19 cellular contexts compared by ENCODE assay signal in the genomic region with DNA sequence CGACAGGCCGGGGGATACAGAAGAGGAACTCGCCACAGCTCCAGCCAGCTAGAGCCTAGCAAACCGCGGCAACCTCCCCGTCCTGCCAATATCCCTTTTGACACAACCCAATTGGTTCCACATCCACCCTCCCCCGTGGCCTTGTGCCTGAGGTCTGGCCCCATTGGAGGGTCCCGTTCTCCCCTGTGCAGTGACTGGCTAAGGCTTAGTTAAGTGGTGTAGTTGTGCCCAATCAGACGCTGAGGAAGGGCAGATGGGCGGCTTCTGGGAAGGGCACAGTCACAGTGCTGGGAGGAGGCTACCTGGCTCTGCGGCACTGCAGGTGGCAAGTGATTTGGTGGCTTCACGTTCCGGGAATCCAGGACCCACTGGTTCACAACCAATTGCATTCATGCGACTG.
A peak's percentile ranks its signal among the peaks of the same experiment; 100 is the strongest.
DNase-seq lines count a peak whose midpoint lies in the region; ATAC-seq, FAIRE-seq and TF ChIP-seq lines count a peak whose summit lies in the region.
"Had no signal": no experiment of that assay in that cellular context is flagged by ENCODE, and none has a peak within 500 bp of the region (broad histone marks: within the 10 kb centered on the region; RNA-seq: fewer than 3 reads in every experiment).

No MANE protein-coding gene starts in this region.

- FAIRE-seq in K562 (lab: Jason Lieb, UNC), result no peak
- FAIRE-seq in GM19239 (lab: Jason Lieb, UNC), result no peak
- FAIRE-seq: G401.6, GM12891, H1, HepG2, HTR-8/SVneo had no signal

- H3K9me1 ChIP-seq in IMR-90 (ENCODE audit: insufficient read depth, low read length) (peaks cover 9% of the 10 kb centered on the region), K562 (ENCODE audit: control insufficient read depth, insufficient read depth, low read length) (peaks cover 4% of the 10 kb centered on the region)

- no peak for TF ChIP-seq EP300 in K562 (IDR thresholded peaks at IDR 0.05; ENCODE audit: low read length)

- no peak overlapping the region for H2BK120ac ChIP-seq in IMR-90 (ENCODE audit: low read depth, low read length)

- peak; percentile 58 for DNase-seq in activated effector memory CD4-positive, alpha-beta T cell treated with anti-CD3 and anti-CD28 coated beads, Interleukin-2, amount 50 U/mL, for 16 hours
- DNase-seq in activated effector memory CD4-positive, alpha-beta T cell treated with Interleukin-2 at 50 U/mL for 16 hours, result no peak
- DNase-seq in IMR-90 (no peak), K562 (ENCODE audit: extremely low read depth in 1 of 4, low spot score in 3 of 4) (no peak), osteoblast (ENCODE audit: insufficient read length, low spot score, missing footprints) (peak; percentile 50), GM19239 (ENCODE audit: insufficient read length, low spot score) (no peak)
- DNase-seq in activated CD4-positive, alpha-beta T cell treated with anti-CD3 and anti-CD28 coated beads for 48 hours, result no peak
- DNase-seq: ACHN; CD4-positive, alpha-beta T cell; DMS79; HCEC 1CT; HFFc6 had no signal

- no peaks in the 10 kb centered on the region for H3K9me3 ChIP-seq in IMR-90 (ENCODE audit: control insufficient read depth, insufficient read depth, low read length)
- no peaks in the 10 kb centered on the region for H3K9me3 ChIP-seq in K562 (replicated peaks; ENCODE audit: control insufficient read depth, insufficient read depth, low read depth, low read length)
- H3K9me3 ChIP-seq in osteoblast (ENCODE audit: low read depth, low read length), result no peaks in the 10 kb centered on the region
- H3K9me3 ChIP-seq: BLaER1 treated with 17β-estradiol and CSF1 and Interleukin-3, amounts not matched to agents 10 nM and 100 nM had no signal

- in situ Hi-C loops in IMR-90 (cut with MboI; ENCODE audit: low sequenced_read_pairs), result no loop called here
- in situ Hi-C loops in K562 (cut with MboI), result no loop called here

- WGBS in IMR-90 (ENCODE audit: extremely low coverage in 2 of 2, insufficient read length in 1 of 2), 2 experiments, result 100% methylated on average over 1 of the region's 14 CpGs; no CpG with 5 or more reads in 1 of the 2 experiments
- WGBS in K562 (ENCODE audit: insufficient coverage, low coverage, missing lambda C conversion rate), result 56% methylated on average over 14 of the region's 14 CpGs

- no peak overlapping the region for H4K5ac ChIP-seq in IMR-90 (ENCODE audit: low read depth, low read length)

- BruUV-seq in IMR-90 (replicated peaks; lab: Mats Ljungman, UMichigan), result no TSS peak
- BruUV-seq in K562 (replicated peaks; lab: Mats Ljungman, UMichigan), result no TSS peak

- peaks cover 10% of the 10 kb centered on the region; the same call in 1 of the 2 replicates for H3K36me3 ChIP-seq in IMR-90 (ENCODE audit: control insufficient read depth, insufficient read depth, low read length)
- no peaks in the 10 kb centered on the region; the same call in 2 of the 3 replicates for H3K36me3 ChIP-seq in K562 (ENCODE audit: control insufficient read depth, insufficient read depth, low read length)
- no peaks in the 10 kb centered on the region for H3K36me3 ChIP-seq in osteoblast (ENCODE audit: insufficient read depth, low read length)

- no peak overlapping the region for H3K56ac ChIP-seq in IMR-90 (ENCODE audit: extremely low read depth, insufficient read depth, low read length)

- no peak overlapping the region for H3K4me2 ChIP-seq in IMR-90 (ENCODE audit: low read depth, low read length)
- H3K4me2 ChIP-seq in K562 (ENCODE audit: insufficient read depth, low read length), result no peak overlapping the region
- no peak overlapping the region for H3K4me2 ChIP-seq in osteoblast (ENCODE audit: insufficient read depth, low read length)
- H3K4me2 ChIP-seq: BLaER1 treated with 17β-estradiol and CSF1 and Interleukin-3, amounts not matched to agents 10 nM and 100 nM had no signal

- no peak overlapping the region for H3K23ac ChIP-seq in IMR-90 (ENCODE audit: low read depth, low read length)

- no peak overlapping the region for H3K18ac ChIP-seq in IMR-90 (ENCODE audit: low read depth, low read length)

- POLR2A ChIA-PET in IMR-90 (lab: Charles Lee; ENCODE audit: unreplicated experiment) (no interaction called here), K562 (lab: Yijun Ruan, JAX) (interaction anchor here (0.5 kb wide), 1 partner anchor 179 kb away, joined by 3 read pairs; no protein-coding TSS in a partner anchor)

- no peaks in the 10 kb centered on the region for H4K20me1 ChIP-seq in IMR-90 (ENCODE audit: insufficient read depth, low read length)
- no peaks in the 10 kb centered on the region; the same call in 1 of the 2 replicates for H4K20me1 ChIP-seq in K562 (replicated peaks; ENCODE audit: control insufficient read depth, insufficient read depth, low read length)
- peaks cover 2% of the 10 kb centered on the region for H4K20me1 ChIP-seq in osteoblast (ENCODE audit: insufficient read depth, low read length)
- H4K20me1 ChIP-seq: BLaER1 treated with 17β-estradiol and CSF1 and Interleukin-3, amounts not matched to agents 10 nM and 100 nM had no signal

- H2AK5ac ChIP-seq in IMR-90 (ENCODE audit: low read depth, low read length), result no peak overlapping the region

- no peaks in the 10 kb centered on the region for H3K79me1 ChIP-seq in IMR-90 (ENCODE audit: low read depth in 1 of 2, low read length in 2 of 2)

- no peak for TF ChIP-seq CTCF in IMR-90 (conservative IDR thresholded peaks at IDR 0.05; ENCODE audit: low read depth, low read length)
- TF ChIP-seq CTCF in K562 (IDR thresholded peaks at IDR 0.05 in 2 of 3, conservative IDR thresholded peaks at IDR 0.05 in 1 of 3; ENCODE audit: insufficient read depth in 2 of 3, low read depth in 1 of 3, low read length in 3 of 3), result no peak
- no peak for TF ChIP-seq CTCF in osteoblast (IDR thresholded peaks at IDR 0.05; ENCODE audit: extremely low read depth, low read depth, low read length)

- H3K4ac ChIP-seq in IMR-90 (ENCODE audit: low read depth, low read length), result no peak overlapping the region

- CTCF ChIA-PET in IMR-90 (lab: Yijun Ruan, JAX) (no interaction called here), K562 (lab: Yijun Ruan, JAX; ENCODE audit: low intra/inter-chr PET ratio) (no interaction called here)

- TF ChIP-seq POLR2A in IMR-90 (IDR thresholded peaks at IDR 0.05; ENCODE audit: low read depth, low read length) (no peak), K562 (conservative IDR thresholded peaks at IDR 0.05) (no peak)

- no peak overlapping the region for H2BK20ac ChIP-seq in IMR-90 (ENCODE audit: low read depth, low read length)

- ATAC-seq in IMR-90 (ENCODE audit: low read depth), result no peak
- no peak for ATAC-seq in K562
- ATAC-seq in GM18520 (IDR thresholded peaks at IDR 0.05; ENCODE audit: unreplicated experiment), result no peak
- ATAC-seq: HepG2 had no signal

- no peak for TF ChIP-seq RAD21 in IMR-90 (IDR thresholded peaks at IDR 0.05; ENCODE audit: low read length)
- TF ChIP-seq RAD21 in K562 (CRISPR knock-in tag; conservative IDR thresholded peaks at IDR 0.05 in 1 of 2, IDR thresholded peaks at IDR 0.05 in 1 of 2), result no peak

- H3K79me2 ChIP-seq in K562 (ENCODE audit: control insufficient read depth, insufficient read depth, low read length) (no peaks in the 10 kb centered on the region), osteoblast (ENCODE audit: insufficient read depth, low read length) (no peaks in the 10 kb centered on the region)

- H2BK15ac ChIP-seq in IMR-90 (ENCODE audit: low read depth, low read length), result no peak overlapping the region

- H2AFZ ChIP-seq in IMR-90 (replicated peaks; ENCODE audit: low read length, poor library complexity) (no peak overlapping the region), K562 (ENCODE audit: low read depth, low read length) (no peak overlapping the region), osteoblast (ENCODE audit: low read length) (no peak overlapping the region)

- H3K27ac ChIP-seq in IMR-90 (ENCODE audit: insufficient read depth, low read length), result no peak overlapping the region
- H3K27ac ChIP-seq in K562 (ENCODE audit: extremely low read depth, low read depth, low read length), result no peak overlapping the region
- H3K27ac ChIP-seq in osteoblast (ENCODE audit: low read depth, low read length), result no peak overlapping the region
- H3K27ac ChIP-seq: BLaER1 treated with 17β-estradiol and CSF1 and Interleukin-3, amounts not matched to agents 10 nM and 100 nM had no signal

- H3K4me3 ChIP-seq in IMR-90 (ENCODE audit: insufficient read depth, low read depth, low read length), result no peak overlapping the region
- H3K4me3 ChIP-seq in K562, result no peak overlapping the region
- H3K4me3 ChIP-seq in osteoblast (ENCODE audit: insufficient read depth, low read length), result no peak overlapping the region
- H3K4me3 ChIP-seq: BLaER1 treated with 17β-estradiol and CSF1 and Interleukin-3, amounts not matched to agents 10 nM and 100 nM had no signal

- no peak overlapping the region for H3K14ac ChIP-seq in IMR-90 (replicated peaks; ENCODE audit: low read depth, low read length)

- no peak overlapping the region for H2BK5ac ChIP-seq in IMR-90 (ENCODE audit: low read depth, low read length, poor library complexity, severe bottlenecking)

- no peak overlapping the region for H4K91ac ChIP-seq in IMR-90 (ENCODE audit: insufficient read depth, low read depth, low read length)

- H2AK9ac ChIP-seq in IMR-90 (replicated peaks; ENCODE audit: low read depth, low read length, poor library complexity), result peak overlapping the region; percentile 50

- no peak overlapping the region for H3K9ac ChIP-seq in IMR-90 (ENCODE audit: low read depth, low read length)
- no peak overlapping the region for H3K9ac ChIP-seq in K562 (ENCODE audit: insufficient read depth in 1 of 2, low read depth in 2 of 2, low read length in 2 of 2)
- H3K9ac ChIP-seq: BLaER1 treated with 17β-estradiol and CSF1 and Interleukin-3, amounts not matched to agents 10 nM and 100 nM had no signal

- intact Hi-C loops in IMR-90 (cut with micrococcal nuclease), result no loop called here
- intact Hi-C loops in K562 (cut with micrococcal nuclease), result no loop called here

- H4K8ac ChIP-seq in IMR-90 (ENCODE audit: low read depth in 2 of 2, low read length in 2 of 2), result no peak overlapping the region

- H3K27me3 ChIP-seq in IMR-90 (ENCODE audit: control insufficient read depth, insufficient read depth, low read length) (no peaks in the 10 kb centered on the region), K562 (ENCODE audit: control insufficient read depth in 2 of 2, insufficient read depth in 2 of 2, low read length in 2 of 2) (no peaks in the 10 kb centered on the region), osteoblast (ENCODE audit: insufficient read depth, low read length) (no peaks in the 10 kb centered on the region)
- H3K27me3 ChIP-seq: BLaER1 treated with 17β-estradiol and CSF1 and Interleukin-3, amounts not matched to agents 10 nM and 100 nM had no signal

- dilution Hi-C loops in IMR-90 (cut with HindIII; ENCODE audit: low sequenced_read_pairs, unreplicated experiment), result no loop called here

- peaks cover 7% of the 10 kb centered on the region; the same call in 1 of the 2 replicates for H3K4me1 ChIP-seq in IMR-90 (ENCODE audit: control insufficient read depth, insufficient read depth, low read length)
- H3K4me1 ChIP-seq in K562 (replicated peaks in 1 of 2; ENCODE audit: control insufficient read depth in 2 of 2, insufficient read depth in 2 of 2, low read length in 2 of 2), result peaks cover 0 to 15% of the 10 kb centered on the region in 2 experiments; a peak in 1 of 5 replicates
- no peaks in the 10 kb centered on the region for H3K4me1 ChIP-seq in osteoblast (ENCODE audit: insufficient read depth, low read length)

TF ChIP-seq in IMR-90, 13 proteins besides CTCF, POLR2A, EP300 and RAD21 (continues in another document):
- no peak for TF ChIP-seq RFX5 (IDR thresholded peaks at IDR 0.05; ENCODE audit: low read depth, low read length)

Comparison
In these comparisons a context has a peak if more than half of its experiments do, and no peak if none do; other contexts are left out.
1. DNase-seq: peak in activated effector memory CD4-positive, alpha-beta T cell treated with anti-CD3 and anti-CD28 coated beads, Interleukin-2, amount 50 U/mL, for 16 hours (single experiment) and osteoblast (single experiment); none in activated effector memory CD4-positive, alpha-beta T cell treated with Interleukin-2 at 50 U/mL for 16 hours (single experiment), IMR-90 (single experiment), K562 (0 of 4), activated CD4-positive, alpha-beta T cell treated with anti-CD3 and anti-CD28 coated beads for 48 hours (single experiment) and GM19239 (single experiment).